Comparison of ENCODE assay signal across 1 cellular context in the genomic region with DNA sequence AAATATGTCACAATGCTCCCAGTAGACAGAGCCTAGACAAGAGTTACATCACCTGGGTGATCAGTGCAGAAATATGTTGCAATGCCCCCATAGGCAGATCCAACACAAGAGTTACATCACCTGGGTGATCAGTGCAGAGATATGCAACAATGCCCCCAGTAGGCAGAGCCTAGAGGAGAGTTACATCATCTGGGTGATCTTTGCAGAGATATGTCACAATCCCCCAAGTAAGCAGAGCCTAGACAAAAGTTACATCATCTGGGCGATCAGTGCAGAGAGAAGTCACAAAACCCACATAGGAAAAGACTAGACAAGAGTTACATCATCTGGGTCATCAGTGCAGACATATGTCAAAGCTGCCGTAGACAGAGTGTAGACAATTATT.
A peak's percentile ranks its signal among the peaks of the same experiment; 100 is the strongest.
TF ChIP-seq lines count a peak whose summit lies in the region.

No MANE protein-coding gene starts in this region.

TF ChIP-seq in HEK293, 187 proteins besides CTCF, POLR2A, EP300 and RAD21 (continued from another document):
- TF ChIP-seq, protein P1, sequence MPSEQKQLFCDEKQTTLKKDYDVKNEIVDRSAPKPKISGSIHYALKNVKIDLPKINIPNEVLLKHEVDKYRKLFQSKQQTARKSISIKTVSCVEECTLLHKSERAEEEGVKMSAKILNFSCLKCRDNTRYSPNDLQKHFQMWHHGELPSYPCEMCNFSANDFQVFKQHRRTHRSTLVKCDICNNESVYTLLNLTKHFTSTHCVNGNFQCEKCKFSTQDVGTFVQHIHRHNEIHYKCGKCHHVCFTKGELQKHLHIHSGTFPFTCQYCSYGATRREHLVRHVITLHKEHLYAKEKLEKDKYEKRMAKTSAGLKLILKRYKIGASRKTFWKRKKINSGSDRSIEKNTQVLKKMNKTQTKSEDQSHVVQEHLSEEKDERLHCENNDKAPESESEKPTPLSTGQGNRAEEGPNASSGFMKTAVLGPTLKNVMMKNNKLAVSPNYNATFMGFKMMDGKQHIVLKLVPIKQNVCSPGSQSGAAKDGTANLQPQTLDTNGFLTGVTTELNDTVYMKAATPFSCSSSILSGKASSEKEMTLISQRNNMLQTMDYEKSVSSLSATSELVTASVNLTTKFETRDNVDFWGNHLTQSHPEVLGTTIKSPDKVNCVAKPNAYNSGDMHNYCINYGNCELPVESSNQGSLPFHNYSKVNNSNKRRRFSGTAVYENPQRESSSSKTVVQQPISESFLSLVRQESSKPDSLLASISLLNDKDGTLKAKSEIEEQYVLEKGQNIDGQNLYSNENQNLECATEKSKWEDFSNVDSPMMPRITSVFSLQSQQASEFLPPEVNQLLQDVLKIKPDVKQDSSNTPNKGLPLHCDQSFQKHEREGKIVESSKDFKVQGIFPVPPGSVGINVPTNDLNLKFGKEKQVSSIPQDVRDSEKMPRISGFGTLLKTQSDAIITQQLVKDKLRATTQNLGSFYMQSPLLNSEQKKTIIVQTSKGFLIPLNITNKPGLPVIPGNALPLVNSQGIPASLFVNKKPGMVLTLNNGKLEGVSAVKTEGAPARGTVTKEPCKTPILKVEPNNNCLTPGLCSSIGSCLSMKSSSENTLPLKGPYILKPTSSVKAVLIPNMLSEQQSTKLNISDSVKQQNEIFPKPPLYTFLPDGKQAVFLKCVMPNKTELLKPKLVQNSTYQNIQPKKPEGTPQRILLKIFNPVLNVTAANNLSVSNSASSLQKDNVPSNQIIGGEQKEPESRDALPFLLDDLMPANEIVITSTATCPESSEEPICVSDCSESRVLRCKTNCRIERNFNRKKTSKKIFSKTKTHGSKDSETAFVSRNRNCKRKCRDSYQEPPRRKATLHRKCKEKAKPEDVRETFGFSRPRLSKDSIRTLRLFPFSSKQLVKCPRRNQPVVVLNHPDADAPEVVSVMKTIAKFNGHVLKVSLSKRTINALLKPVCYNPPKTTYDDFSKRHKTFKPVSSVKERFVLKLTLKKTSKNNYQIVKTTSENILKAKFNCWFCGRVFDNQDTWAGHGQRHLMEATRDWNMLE (tag by site-specific recombination; conservative IDR thresholded peaks at IDR 0.05; ENCODE audit: low read depth), result 0 out of 2 replicates have a peak, but pooled peaks have one; percentile 27
- TF ChIP-seq ZNF629 (tag by site-specific recombination; IDR thresholded peaks at IDR 0.05), result peak; percentile 67
- TF ChIP-seq, protein P2, sequence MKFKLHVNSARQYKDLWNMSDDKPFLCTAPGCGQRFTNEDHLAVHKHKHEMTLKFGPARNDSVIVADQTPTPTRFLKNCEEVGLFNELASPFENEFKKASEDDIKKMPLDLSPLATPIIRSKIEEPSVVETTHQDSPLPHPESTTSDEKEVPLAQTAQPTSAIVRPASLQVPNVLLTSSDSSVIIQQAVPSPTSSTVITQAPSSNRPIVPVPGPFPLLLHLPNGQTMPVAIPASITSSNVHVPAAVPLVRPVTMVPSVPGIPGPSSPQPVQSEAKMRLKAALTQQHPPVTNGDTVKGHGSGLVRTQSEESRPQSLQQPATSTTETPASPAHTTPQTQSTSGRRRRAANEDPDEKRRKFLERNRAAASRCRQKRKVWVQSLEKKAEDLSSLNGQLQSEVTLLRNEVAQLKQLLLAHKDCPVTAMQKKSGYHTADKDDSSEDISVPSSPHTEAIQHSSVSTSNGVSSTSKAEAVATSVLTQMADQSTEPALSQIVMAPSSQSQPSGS (tag by site-specific recombination; IDR thresholded peaks at IDR 0.05; ENCODE audit: low read depth), result peak; percentile 88
